8 cellular contexts compared by ENCODE assay signal in genomic region chr10:51928182-51928581, GRCh38.
"Had no signal": no experiment of that assay in that cellular context is flagged by ENCODE, and none has a peak within 500 bp of the region (broad histone marks: within the 10 kb centered on the region; RNA-seq: fewer than 3 reads in every experiment).

No MANE protein-coding gene starts in this region.

- H3K4me2 ChIP-seq: GM23338 had no signal

- H3K4me3 ChIP-seq: GM23338, HAP-1 had no signal

- H3K4me1 ChIP-seq: HAP-1 had no signal

- H3K9me3 ChIP-seq: HAP-1 had no signal

- ATAC-seq: GM23338, HCT116, HepG2 had no signal

- DNase-seq: H7, HFFc6, KBM-7 had no signal

- FAIRE-seq: HepG2 had no signal

- H2AFZ ChIP-seq: GM23338 had no signal

- H3K27ac ChIP-seq: HL-60 had no signal

- H3K36me3 ChIP-seq: HAP-1 had no signal
